ENCODE assay signal across 22 cellular contexts in genomic region chr21:39669976-39670671, GRCh38. TPM values are rescaled to one million over a fixed set of nuclear protein-coding genes. Genes with fewer than 3 reads are reported as not detected.
DNase-seq lines count a peak whose midpoint lies in the region; ATAC-seq and FAIRE-seq lines count a peak whose summit lies in the region.
"Had no signal": no experiment of that assay in that cellular context is flagged by ENCODE, and none has a peak within 500 bp of the region (broad histone marks: within the 10 kb centered on the region; RNA-seq: fewer than 3 reads in every experiment).

No MANE protein-coding gene starts in this region.

- no peak overlapping the region for H3K4me3 Mint-ChIP-seq in activated T-cell treated with anti-CD3 and anti-CD28 coated beads, Interleukin-2, amount 50 U/mL, for 4 hours
- H3K4me3 Mint-ChIP-seq: activated CD8-positive, alpha-beta T cell treated with anti-CD3 and anti-CD28 coated beads for 36 hours; activated naive CD4-positive, alpha-beta T cell treated with anti-CD3 and anti-CD28 coated beads, Interleukin-2, amount 10 ng/mL, durations not matched to agents 7 days and 5 days; stimulated activated naive CD8-positive, alpha-beta T cell treated with anti-CD3 and anti-CD28 coated beads, Interleukin-15, Interleukin-2, amounts not matched to agents 100 ng/mL and 50 ng/mL, for 24 hours had no signal

- H3K27me3 Mint-ChIP-seq in activated T-cell treated with anti-CD3 and anti-CD28 coated beads, Interleukin-2, amount 50 U/mL, for 4 hours (ENCODE audit: low read depth), result peaks cover 4% of the 10 kb centered on the region
- H3K27me3 Mint-ChIP-seq: activated CD8-positive, alpha-beta T cell treated with anti-CD3 and anti-CD28 coated beads for 36 hours; activated naive CD4-positive, alpha-beta T cell treated with anti-CD3 and anti-CD28 coated beads, Interleukin-2, amount 10 ng/mL, durations not matched to agents 7 days and 5 days; stimulated activated naive CD8-positive, alpha-beta T cell treated with anti-CD3 and anti-CD28 coated beads, Interleukin-15, Interleukin-2, amounts not matched to agents 100 ng/mL and 50 ng/mL, for 24 hours had no signal

- H3K27me3 ChIP-seq in small intestine (ENCODE audit: control insufficient read depth in 2 of 2, insufficient read depth in 2 of 2, low read length in 2 of 2), result no peaks in the 10 kb centered on the region
- no peaks in the 10 kb centered on the region for H3K27me3 ChIP-seq in aorta (ENCODE audit: control insufficient read depth in 1 of 2, insufficient read depth in 2 of 2, low read length in 1 of 2)
- H3K27me3 ChIP-seq: BE2C, heart right ventricle, tibial nerve had no signal

- WGBS in small intestine, 3 donors, result 15 to 48% (median 33%) methylated on average over 9 of the region's 9 CpGs
- WGBS in aorta, 2 donors, result 73 to 74% methylated on average over 9 of the region's 9 CpGs

- H3K9me3 ChIP-seq in small intestine (ENCODE audit: control insufficient read depth, low read depth) (no peaks in the 10 kb centered on the region), aorta (ENCODE audit: control insufficient read depth, low read length) (no peaks in the 10 kb centered on the region)
- H3K9me3 ChIP-seq: BE2C, heart right ventricle, lower lobe of right lung, tibial nerve had no signal

- H3K4me3 ChIP-seq in small intestine (ENCODE audit: low read depth in 1 of 2, low read length in 2 of 2) (no peak overlapping the region), aorta (ENCODE audit: low read length in 2 of 2) (no peak overlapping the region)
- H3K4me3 ChIP-seq: heart right ventricle, lower lobe of right lung, tibial nerve had no signal

- H3K4me1 ChIP-seq in small intestine (ENCODE audit: control insufficient read depth in 2 of 2, insufficient read depth in 1 of 2, low read depth in 1 of 2, low read length in 1 of 2), result peaks cover 0 to 11% of the 10 kb centered on the region in 2 donors
- H3K4me1 ChIP-seq in aorta (ENCODE audit: control insufficient read depth in 1 of 2, insufficient read depth in 2 of 2, low read length in 2 of 2), result no peaks in the 10 kb centered on the region
- H3K4me1 ChIP-seq: BE2C, heart right ventricle, lower lobe of right lung had no signal

- no peaks in the 10 kb centered on the region for H3K4me1 Mint-ChIP-seq in activated T-cell treated with anti-CD3 and anti-CD28 coated beads, Interleukin-2, amount 50 U/mL, for 4 hours (ENCODE audit: low read depth)
- H3K4me1 Mint-ChIP-seq: activated naive CD4-positive, alpha-beta T cell treated with anti-CD3 and anti-CD28 coated beads, Interleukin-2, amount 10 ng/mL, durations not matched to agents 7 days and 5 days had no signal

- no peaks in the 10 kb centered on the region for H3K9me3 Mint-ChIP-seq in activated T-cell treated with anti-CD3 and anti-CD28 coated beads, Interleukin-2, amount 50 U/mL, for 4 hours
- H3K9me3 Mint-ChIP-seq: activated CD8-positive, alpha-beta T cell treated with anti-CD3 and anti-CD28 coated beads for 36 hours; stimulated activated naive CD8-positive, alpha-beta T cell treated with anti-CD3 and anti-CD28 coated beads, Interleukin-15, Interleukin-2, amounts not matched to agents 100 ng/mL and 50 ng/mL, for 24 hours had no signal

- no peak for ATAC-seq in aorta (ENCODE audit: low FRiP score)
- ATAC-seq in activated T-cell treated with anti-CD3 and anti-CD28 coated beads, Interleukin-2, amount 50 U/mL, for 4 hours, result no peak
- ATAC-seq: activated CD4-positive, CD25-positive, alpha-beta regulatory T cell treated with anti-CD3 and anti-CD28 coated beads, Interleukin-2, amount 50 U/mL, for 24 hours; activated CD8-positive, alpha-beta T cell treated with anti-CD3 and anti-CD28 coated beads for 36 hours; lower lobe of right lung had no signal

- FAIRE-seq in small intestine (lab: Jason Lieb, UNC), result no peak

- peak overlapping the region; percentile 16 to 81 for H3K27ac ChIP-seq in small intestine (ENCODE audit: low read depth in 1 of 2, low read length in 1 of 2)
- H3K27ac ChIP-seq in aorta (ENCODE audit: low read depth in 1 of 2, low read length in 2 of 2), result no peak overlapping the region
- H3K27ac ChIP-seq: heart right ventricle, lower lobe of right lung, tibial nerve had no signal

- DNase-seq in NCI-H748 (lab: John Stamatoyannopoulos, UW; ENCODE audit: unreplicated experiment) (peak; percentile 56), NCI-H748 treated with DMSO at 0.1 percent for 48 hours (lab: John Stamatoyannopoulos, UW) (no peak), M059J (ENCODE audit: low read depth) (peak; percentile 42), iPS-NIHi7 (ENCODE audit: extremely low spot score) (peak; percentile 7), small intestine (peak; percentile 82), inferior parietal cortex (ENCODE audit: extremely low spot score) (no peak), aorta (no peak)
- DNase-seq in activated T-cell treated with anti-CD3 and anti-CD28 coated beads, Interleukin-2, amount 50 U/mL, for 4 hours, result no peak
- DNase-seq: activated CD8-positive, alpha-beta T cell treated with anti-CD3 and anti-CD28 coated beads for 36 hours; activated naive CD4-positive, alpha-beta T cell treated with anti-CD3 and anti-CD28 coated beads, Interleukin-2, amount 10 ng/mL, durations not matched to agents 7 days and 5 days; activated T-cell treated with anti-CD3 and anti-CD28 coated beads, Interleukin-2, amount 50 U/mL, for 1 hour; BE2C; EL; GOT3; heart right ventricle; lower lobe of right lung; stimulated activated CD4-positive, alpha-beta T cell treated with anti-CD3 and anti-CD28 coated beads, Interleukin-4, amount 100 ng/mL, for 4 hours had no signal

- no peaks in the 10 kb centered on the region for H3K36me3 Mint-ChIP-seq in activated T-cell treated with anti-CD3 and anti-CD28 coated beads, Interleukin-2, amount 50 U/mL, for 4 hours (ENCODE audit: insufficient read depth)
- H3K36me3 Mint-ChIP-seq: activated naive CD4-positive, alpha-beta T cell treated with anti-CD3 and anti-CD28 coated beads, Interleukin-2, amount 10 ng/mL, durations not matched to agents 7 days and 5 days had no signal

- intact Hi-C loops in aorta (cut with DNase I), result no loop called here

- no peaks in the 10 kb centered on the region for H3K36me3 ChIP-seq in small intestine (ENCODE audit: control insufficient read depth in 2 of 2, insufficient read depth in 2 of 2, low read length in 2 of 2)
- H3K36me3 ChIP-seq in aorta (ENCODE audit: control insufficient read depth in 1 of 2, insufficient read depth in 2 of 2, low read length in 1 of 2), result no peaks in the 10 kb centered on the region
- H3K36me3 ChIP-seq: BE2C, heart right ventricle, lower lobe of right lung, tibial nerve had no signal

RNA-seq across cellular contexts. Expression of gene B3GALT5, which starts 57.4 kb away (rescaled TPM):
- 1.3 and 1.8 TPM in 2 replicates for total RNA-seq in M059J (2014; rRNA removed; shearing (Covaris generic))
- 10 to 100 TPM in 2 of 3 donors, 1 to 10 TPM in 1; 7.6 to 19.5 (median 11.6) TPM for polyA plus RNA-seq in small intestine
- total RNA-seq in aorta, result under 1 TPM; 0.21 to 0.39 TPM
- polyA plus RNA-seq in aorta, result under 1 TPM; 0.10 to 0.50 TPM
- total RNA-seq in activated T-cell treated with anti-CD3 and anti-CD28 coated beads, Interleukin-2, amount 50 U/mL, for 4 hours, result under 1 TPM; 0.03 to 0.05 (median 0.05) TPM
- total RNA-seq: activated CD8-positive, alpha-beta T cell treated with anti-CD3 and anti-CD28 coated beads for 36 hours; fibroblast of villous mesenchyme; NCI-H460; tibial nerve had no signal

Comparison
In these comparisons a context has a peak if more than half of its experiments do, and no peak if none do; other contexts are left out.
1. DNase-seq: peak in NCI-H748 (single experiment), M059J (single experiment), iPS-NIHi7 (single experiment) and small intestine (single experiment); none in NCI-H748 treated with DMSO at 0.1 percent for 48 hours (single experiment), inferior parietal cortex (single experiment), aorta (0 of 2) and activated T-cell treated with anti-CD3 and anti-CD28 coated beads, Interleukin-2, amount 50 U/mL, for 4 hours (single experiment).
2. H3K27ac ChIP-seq: peak in small intestine (2 of 2); none in aorta (0 of 2).